1 cellular context compared by ENCODE assay signal in genomic region chr3:184186184-184186901, GRCh38.
TF ChIP-seq lines count a peak whose summit lies in the region.

ABCF3 (plus strand) TSS chr3:184186199; CDS start chr3:184186208, 9 bp downstream.

TF ChIP-seq in H1, 55 proteins besides CTCF, POLR2A, EP300 and RAD21 (continued from another document):
- TF ChIP-seq SAP30 (IDR thresholded peaks at IDR 0.05; ENCODE audit: insufficient read depth, insufficient replicate concordance, low read length), result peak; percentile 57
- TF ChIP-seq YY1 (IDR thresholded peaks at IDR 0.05; ENCODE audit: low read depth, low read length), result peak; percentile 48; the same call in 1 of the 2 replicates
- TF ChIP-seq RFX5 (IDR thresholded peaks at IDR 0.05; ENCODE audit: borderline replicate concordance, low read depth, low read length), result no peak
- TF ChIP-seq JUN (IDR thresholded peaks at IDR 0.05; ENCODE audit: low read depth, low read length), result no peak
- peak; percentile 7 for TF ChIP-seq KDM4A (IDR thresholded peaks at IDR 0.05; ENCODE audit: low read depth, low read length, severe bottlenecking)
- TF ChIP-seq KDM5A (IDR thresholded peaks at IDR 0.05; ENCODE audit: low read length), result peak; percentile 39; the same call in 1 of the 2 replicates
TF ChIP-seq in H1: peak in this region for 4.
